In genomic region chr1:93625582-93626327, GRCh38 we compare ENCODE assay signal across 12 cellular contexts. TPM values are rescaled to one million over a fixed set of nuclear protein-coding genes. Genes with fewer than 3 reads are reported as not detected.
DNase-seq lines count a peak whose midpoint lies in the region; ATAC-seq and TF ChIP-seq lines count a peak whose summit lies in the region.
"Had no signal": no experiment of that assay in that cellular context is flagged by ENCODE, and none has a peak within 500 bp of the region (broad histone marks: within the 10 kb centered on the region; RNA-seq: fewer than 3 reads in every experiment).

No MANE protein-coding gene starts in this region.

- no peak overlapping the region for H3K4me3 ChIP-seq in HEK293 (ENCODE audit: low read depth, low read length)
- no peak overlapping the region for H3K4me3 ChIP-seq in retinal pigment epithelial cell (ENCODE audit: low read length)
- H3K4me3 ChIP-seq in effector memory CD4-positive, alpha-beta T cell (ENCODE audit: insufficient read depth, low read depth, low read length, poor library complexity, severe bottlenecking) = no peak overlapping the region
- H3K4me3 ChIP-seq: ovary had no signal

- POLR2A ChIA-PET in HEK293 (lab: Yijun Ruan, JAX) = interaction anchor here (0.7 to 2.5 kb wide), 3 partner anchors 59 to 220 kb away, joined by 3 to 10 read pairs (median 4); partner anchors contain the start of gene FNBP1L

- CTCF ChIA-PET in HEK293 (lab: Yijun Ruan, JAX) = interaction anchor here (0.6 to 9.9 kb wide), 8 partner anchors 13 to 321 kb away, joined by 3 to 309 read pairs (median 6); no protein-coding TSS in a partner anchor

- H3K4me1 ChIP-seq in HEK293 (ENCODE audit: control insufficient read depth, insufficient read depth, low read length) (0 out of 2 replicates have a peak, but pooled peaks cover 2% of the 10 kb centered on the region), foreskin keratinocyte (peaks cover 79% of the 10 kb centered on the region)
- no peaks in the 10 kb centered on the region for H3K4me1 ChIP-seq in effector memory CD4-positive, alpha-beta T cell (ENCODE audit: control insufficient read depth, insufficient read depth, low read length, poor library complexity, severe bottlenecking)

- no peak for TF ChIP-seq CTCF in HEK293 (tag by site-specific recombination; IDR thresholded peaks at IDR 0.05)
- no peak for TF ChIP-seq CTCF in foreskin keratinocyte (conservative IDR thresholded peaks at IDR 0.05)
- TF ChIP-seq CTCF in retinal pigment epithelial cell (conservative IDR thresholded peaks at IDR 0.05; ENCODE audit: low read depth, low read length) = no peak

- no peaks in the 10 kb centered on the region for H3K9me3 ChIP-seq in HEK293 (ENCODE audit: control insufficient read depth, insufficient read depth, low read depth, low read length)
- H3K9me3 ChIP-seq in effector memory CD4-positive, alpha-beta T cell (ENCODE audit: control insufficient read depth, low read length) = no peaks in the 10 kb centered on the region
- H3K9me3 ChIP-seq: ovary had no signal

- no peaks in the 10 kb centered on the region for H3K27me3 ChIP-seq in foreskin keratinocyte
- H3K27me3 ChIP-seq in effector memory CD4-positive, alpha-beta T cell (replicated peaks; ENCODE audit: control insufficient read depth, insufficient read depth, low read length, poor library complexity, severe bottlenecking) = no peaks in the 10 kb centered on the region
- H3K27me3 ChIP-seq: ovary had no signal

- ATAC-seq in foreskin keratinocyte (no peak), GM21723 (IDR thresholded peaks at IDR 0.05; ENCODE audit: unreplicated experiment) (no peak)

- DNase-seq in SW 1271 (lab: John Stamatoyannopoulos, UW) (peak; percentile 25 to 72), foreskin keratinocyte (peak; percentile 40 to 67), retinal pigment epithelial cell (ENCODE audit: low read depth) (peak; percentile 78), DMS53 treated with DMSO at 0.1 percent for 48 hours (lab: John Stamatoyannopoulos, UW; ENCODE audit: unreplicated experiment) (no peak), OCI-M2 (lab: John Stamatoyannopoulos, UW; ENCODE audit: unreplicated experiment) (no peak)
- DNase-seq in effector memory CD4-positive, alpha-beta T cell = no peak
- DNase-seq: activated CD4-positive, alpha-beta T cell treated with anti-CD3 and anti-CD28 coated beads, Interleukin-2, amount 50 U/mL, for 1 hour; anterior cingulate cortex; ovary had no signal

- H3K27ac ChIP-seq in HEK293 (ENCODE audit: extremely low read depth, low read depth, low read length) (no peak overlapping the region), foreskin keratinocyte (no peak overlapping the region)
- H3K27ac ChIP-seq in effector memory CD4-positive, alpha-beta T cell (ENCODE audit: insufficient read depth, low read length, poor library complexity, severe bottlenecking) = no peak overlapping the region
- H3K27ac ChIP-seq: KMS-11, ovary had no signal

- H3K36me3 ChIP-seq in HEK293 (ENCODE audit: control insufficient read depth in 2 of 2, insufficient read depth in 1 of 2, low read length in 2 of 2) = no peaks in the 10 kb centered on the region
- no peaks in the 10 kb centered on the region for H3K36me3 ChIP-seq in effector memory CD4-positive, alpha-beta T cell (ENCODE audit: control insufficient read depth, insufficient read depth, low read length)
- H3K36me3 ChIP-seq: ovary had no signal

TF ChIP-seq in HEK293, 187 proteins besides CTCF, POLR2A, EP300 and RAD21:
- TF ChIP-seq FEZF1 (tag by site-specific recombination; IDR thresholded peaks at IDR 0.05) = peak; percentile 65
- no peak for TF ChIP-seq PRDM10 (tag by site-specific recombination; IDR thresholded peaks at IDR 0.05)
- TF ChIP-seq ZNF23 (tag by site-specific recombination; IDR thresholded peaks at IDR 0.05; ENCODE audit: borderline replicate concordance) = no peak
- no peak for TF ChIP-seq ZNF248 (tag by site-specific recombination; IDR thresholded peaks at IDR 0.05)
- TF ChIP-seq ZNF777 (tag by site-specific recombination; IDR thresholded peaks at IDR 0.05; ENCODE audit: borderline replicate concordance) = no peak
- no peak for TF ChIP-seq ZNF48 (tag by site-specific recombination; IDR thresholded peaks at IDR 0.05)
- no peak for TF ChIP-seq PBX3 (CRISPR knock-in tag; IDR thresholded peaks at IDR 0.05)
- no peak for TF ChIP-seq MZF1 (tag by site-specific recombination; IDR thresholded peaks at IDR 0.05; ENCODE audit: borderline replicate concordance)
- TF ChIP-seq ZNF211 (tag by site-specific recombination; IDR thresholded peaks at IDR 0.05; ENCODE audit: low read depth) = no peak
- no peak for TF ChIP-seq ZNF664 (tag by site-specific recombination; IDR thresholded peaks at IDR 0.05)
- no peak for TF ChIP-seq ZNF707 (tag by site-specific recombination; IDR thresholded peaks at IDR 0.05)
- TF ChIP-seq ZBTB21 (tag by site-specific recombination; IDR thresholded peaks at IDR 0.05) = no peak
- 0 out of 2 replicates have a peak, but pooled peaks have one; percentile 27 for TF ChIP-seq ZXDB (tag by site-specific recombination; IDR thresholded peaks at IDR 0.05)
- no peak for TF ChIP-seq ZSCAN16 (tag by site-specific recombination; IDR thresholded peaks at IDR 0.05)

RNA-seq across cellular contexts. Expression of gene BCAR3, which starts 55.9 kb away (rescaled TPM):
- 138 and 139 TPM in 2 replicates for total RNA-seq in foreskin keratinocyte
- polyA plus RNA-seq in foreskin keratinocyte = 71.2 and 80.6 TPM in 2 replicates

Comparison
In these comparisons a context has a peak if more than half of its experiments do, and no peak if none do; other contexts are left out.
1. DNase-seq: peak in SW 1271 (2 of 2), foreskin keratinocyte (2 of 2) and retinal pigment epithelial cell (single experiment); none in DMS53 treated with DMSO at 0.1 percent for 48 hours (single experiment), OCI-M2 (single experiment) and effector memory CD4-positive, alpha-beta T cell (0 of 3).